Comparison of ENCODE assay signal across 6 cellular contexts in the genomic region with DNA sequence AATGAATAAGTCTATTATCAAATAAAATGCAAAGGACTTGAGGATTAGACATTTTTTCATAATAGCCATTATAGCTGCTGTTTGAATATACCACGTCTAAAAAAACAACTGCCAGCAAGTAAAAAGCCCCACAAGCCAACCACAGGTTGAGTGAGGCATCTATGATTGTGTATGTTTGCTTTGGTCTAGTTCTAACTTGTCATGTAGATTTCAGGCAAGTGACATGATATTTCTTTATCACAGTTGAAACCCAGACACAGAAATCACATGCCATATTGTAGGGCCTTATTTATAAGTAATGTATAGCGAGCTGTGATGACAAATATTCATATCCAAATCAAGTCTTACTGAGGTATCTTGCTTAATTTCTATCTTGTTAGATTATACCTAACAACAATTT.
"Had no signal": no experiment of that assay in that cellular context is flagged by ENCODE, and none has a peak within 500 bp of the region (broad histone marks: within the 10 kb centered on the region; RNA-seq: fewer than 3 reads in every experiment).

No MANE protein-coding gene starts in this region.

- H3K27ac ChIP-seq: HL-60 had no signal

- DNase-seq: H9, HCEC 1CT had no signal

- ATAC-seq: GM23338, HepG2 had no signal

- H2AFZ ChIP-seq: GM23338 had no signal

- H3K9me3 Mint-ChIP-seq: IgD-negative memory B cell had no signal

- H3K4me3 ChIP-seq: GM23338 had no signal

- H3K4me3 Mint-ChIP-seq: GM23338, H9, IgD-negative memory B cell had no signal

- H3K4me1 Mint-ChIP-seq: H9, IgD-negative memory B cell had no signal

- H3K27ac Mint-ChIP-seq: GM23338, H9, IgD-negative memory B cell had no signal

- H3K4me2 ChIP-seq: GM23338 had no signal
